Comparison of ENCODE assay signal across 23 cellular contexts in the genomic region with DNA sequence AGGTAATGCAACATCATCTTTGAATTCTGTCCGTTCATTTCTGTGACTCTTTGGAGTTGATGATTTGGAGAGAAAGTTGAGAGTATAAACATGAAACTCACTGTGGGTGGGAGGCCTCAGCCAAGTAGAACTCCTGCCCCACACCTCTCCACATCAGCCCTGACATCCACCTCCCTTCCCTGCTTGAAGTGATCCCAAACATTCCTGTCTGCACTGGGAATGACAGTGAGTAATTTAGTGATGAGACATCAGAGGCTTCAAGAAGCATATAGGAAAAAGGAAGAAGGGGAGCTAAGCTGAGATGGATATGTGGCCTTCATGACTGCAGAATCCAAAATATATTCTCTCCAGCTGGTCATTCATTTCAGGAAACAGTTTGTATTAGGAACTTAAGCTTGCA.
"Had no signal": no experiment of that assay in that cellular context is flagged by ENCODE, and none has a peak within 500 bp of the region (broad histone marks: within the 10 kb centered on the region; RNA-seq: fewer than 3 reads in every experiment).

No MANE protein-coding gene starts in this region.

- H3K9me3 ChIP-seq: ascending aorta, Peyer's patch, SJSA1 had no signal

- ATAC-seq: activated naive CD4-positive, alpha-beta T cell treated with anti-CD3 and anti-CD28 coated beads, Interleukin-2, amount 50 U/mL, for 72 hours; activated naive CD8-positive, alpha-beta T cell treated with anti-CD3 and anti-CD28 coated beads, Interleukin-2, amount 50 U/mL, for 24 hours; activated T-cell treated with anti-CD3 and anti-CD28 coated beads, Interleukin-2, amount 50 U/mL, for 4 hours; SK-N-SH treated with all-trans-retinoic acid at 6 μM for 48 hours had no signal

- H3K4me1 ChIP-seq: Peyer's patch, SJSA1 had no signal

- H3K27ac ChIP-seq: ascending aorta, Peyer's patch, SJSA1 had no signal

- H3K36me3 ChIP-seq: ascending aorta, cardiac muscle cell, Peyer's patch, SJSA1 had no signal

- H3K4me3 ChIP-seq: ascending aorta, cardiac muscle cell, Peyer's patch, SJSA1 had no signal

- H3K27me3 ChIP-seq: ascending aorta, cardiac muscle cell, Peyer's patch, SJSA1 had no signal

- DNase-seq: activated CD4-positive, alpha-beta T cell treated with anti-CD3 and anti-CD28 coated beads, Interleukin-2, amount 10 ng/mL, durations not matched to agents 24 days and 14 days; activated CD4-positive, alpha-beta T cell treated with anti-CD3 and anti-CD28 coated beads, Interleukin-2, amount 50 U/mL, for 48 hours; activated CD4-positive, CD25-positive, alpha-beta regulatory T cell treated with anti-CD3 and anti-CD28 coated beads, Interleukin-2, amount 50 U/mL, for 72 hours; activated CD8-positive, alpha-beta memory T cell treated with anti-CD3 and anti-CD28 coated beads for 24 hours; activated effector memory CD4-positive, alpha-beta T cell treated with anti-CD3 and anti-CD28 coated beads, Interleukin-2, amount 50 U/mL, for 16 hours; activated naive CD4-positive, alpha-beta T cell treated with Interleukin-2 at 50 U/mL for 16 hours; activated naive CD8-positive, alpha-beta T cell treated with anti-CD3 and anti-CD28 coated beads, Interleukin-2, amount 50 U/mL, for 24 hours; activated T-cell treated with anti-CD3 and anti-CD28 coated beads, Interleukin-2, amount 50 U/mL, for 4 hours; amniotic stem cell; KG1; NCI-H1092; NCI-H1417 treated with DMSO at 0.1 percent for 48 hours; NCI-H1694 treated with DMSO at 0.1 percent for 48 hours; NCI-H2029 treated with DMSO at 0.1 percent for 48 hours; NCI-H510A; NCI-H69; Peyer's patch; SHP77 had no signal
